ENCODE assay signal across 9 cellular contexts in genomic region chr19:40445006-40445312, GRCh38. TPM values are rescaled to one million over a fixed set of nuclear protein-coding genes. Genes with fewer than 3 reads are reported as not detected.
A peak's percentile ranks its signal among the peaks of the same experiment; 100 is the strongest.
DNase-seq lines count a peak whose midpoint lies in the region; ATAC-seq, FAIRE-seq and TF ChIP-seq lines count a peak whose summit lies in the region.
"Had no signal": no experiment of that assay in that cellular context is flagged by ENCODE, and none has a peak within 500 bp of the region (broad histone marks: within the 10 kb centered on the region; RNA-seq: fewer than 3 reads in every experiment).

No MANE protein-coding gene starts in this region.

- TF ChIP-seq CTCF in A549 (IDR thresholded peaks at IDR 0.05): no peak
- no peak for TF ChIP-seq CTCF in cardiac fibroblast (IDR thresholded peaks at IDR 0.05; ENCODE audit: low read depth, low read length)

- H3K4me1 ChIP-seq in A549 (peaks cover 23% of the 10 kb centered on the region), HUES6 (ENCODE audit: control insufficient read depth, insufficient read depth, low read length) (peaks cover 20% of the 10 kb centered on the region), mucosa of rectum (ENCODE audit: control insufficient read depth in 2 of 2, insufficient read depth in 2 of 2, low read length in 2 of 2) (peaks cover 10 to 22% of the 10 kb centered on the region in 2 donors)

- peak overlapping the region; percentile 41 for H3K9ac ChIP-seq in HUES6 (ENCODE audit: low read length)
- peak overlapping the region; percentile 78 to 98 for H3K9ac ChIP-seq in mucosa of rectum (ENCODE audit: low read depth in 1 of 2, low read length in 2 of 2)

- ATAC-seq in A549 (no peak), GM19395 (IDR thresholded peaks at IDR 0.05; ENCODE audit: unreplicated experiment) (no peak), GM19351 (IDR thresholded peaks at IDR 0.05; ENCODE audit: unreplicated experiment) (no peak), GM21717 (IDR thresholded peaks at IDR 0.05; ENCODE audit: unreplicated experiment) (no peak)

- CTCF ChIA-PET in A549 (lab: Yijun Ruan, JAX): interaction anchor here (0.9 to 46.6 kb wide), 9 partner anchors 9 to 85 kb away, joined by 3 to 950 read pairs (median 5); partner anchors contain the start of genes BLVRB, PRX, SERTAD1 and SPTBN4

- peaks cover 27% of the 10 kb centered on the region for H3K36me3 ChIP-seq in HUES6 (ENCODE audit: control insufficient read depth, insufficient read depth, low read length)
- peaks cover 26 to 29% of the 10 kb centered on the region in 2 donors for H3K36me3 ChIP-seq in mucosa of rectum (ENCODE audit: control insufficient read depth in 2 of 2, insufficient read depth in 2 of 2, low read length in 2 of 2)

- WGBS in A549 (ENCODE audit: missing lambda C conversion rate): 40% methylated on average over 9 of the region's 9 CpGs

- no peak for TF ChIP-seq RAD21 in A549 (conservative IDR thresholded peaks at IDR 0.05 in 1 of 2, IDR thresholded peaks at IDR 0.05 in 1 of 2)

- H3K9me3 ChIP-seq in A549: no peaks in the 10 kb centered on the region
- no peaks in the 10 kb centered on the region for H3K9me3 ChIP-seq in HUES6 (ENCODE audit: control insufficient read depth, insufficient read depth, low read depth, low read length)
- no peaks in the 10 kb centered on the region for H3K9me3 ChIP-seq in mucosa of rectum (ENCODE audit: control insufficient read depth in 2 of 2, low read length in 2 of 2)

- no peak for DNase-seq in A549 (ENCODE audit: low read depth in 1 of 2, low spot score in 1 of 2)
- no peak for DNase-seq in cardiac fibroblast (ENCODE audit: low read depth in 2 of 2)
- DNase-seq in effector CD4-positive, alpha-beta T cell: no peak

- peak overlapping the region; percentile 88 to 97 for H3K27ac ChIP-seq in A549
- H3K27ac ChIP-seq in HUES6 (ENCODE audit: low read depth, low read length): peak overlapping the region; percentile 15; the same call in 1 of the 2 replicates
- peak overlapping the region; percentile 97 to 99 for H3K27ac ChIP-seq in mucosa of rectum (ENCODE audit: low read depth in 2 of 2, low read length in 2 of 2)

- TF ChIP-seq EP300 in A549 (IDR thresholded peaks at IDR 0.05): no peak

- H3K4me3 ChIP-seq in A549: peak overlapping the region; percentile 80
- peak overlapping the region; percentile 97 for H3K4me3 ChIP-seq in HUES6 (ENCODE audit: low read depth, low read length)
- H3K4me3 ChIP-seq in cardiac fibroblast (replicated peaks in 1 of 2; ENCODE audit: low read depth in 2 of 2, low read length in 2 of 2): peak overlapping the region; percentile 68 to 97
- H3K4me3 ChIP-seq in mucosa of rectum (ENCODE audit: low read length in 2 of 2): peak overlapping the region; percentile 81 to 92

- POLR2A ChIA-PET in A549 (lab: Yijun Ruan, JAX): interaction anchor here (0.6 to 8.8 kb wide), 10 partner anchors 9 to 1309 kb away, joined by 3 to 208 read pairs (median 3); partner anchors contain the start of genes BLVRB and SERTAD1

- FAIRE-seq in A549 (lab: Jason Lieb, UNC): no peak
- FAIRE-seq: islet of Langerhans had no signal

- peak overlapping the region; percentile 95 for H3K4me2 ChIP-seq in A549

- H3K27me3 ChIP-seq in HUES6 (ENCODE audit: control insufficient read depth, insufficient read depth, low read length) (no peaks in the 10 kb centered on the region), mucosa of rectum (ENCODE audit: control insufficient read depth in 2 of 2, insufficient read depth in 2 of 2, low read length in 2 of 2) (no peaks in the 10 kb centered on the region)

- no peak for TF ChIP-seq POLR2A in A549 (IDR thresholded peaks at IDR 0.05; ENCODE audit: low read length)

TF ChIP-seq in A549, 52 proteins besides CTCF, POLR2A, EP300 and RAD21:
- TF ChIP-seq KDM5A (IDR thresholded peaks at IDR 0.05): 0 out of 2 replicates have a peak, but pooled peaks have one; percentile 21
- TF ChIP-seq FOSL2 (IDR thresholded peaks at IDR 0.05): no peak
- TF ChIP-seq FOSL2 (CRISPR knock-in tag; IDR thresholded peaks at IDR 0.05): peak; percentile 1; the same call in 1 of the 2 replicates
- no peak for TF ChIP-seq ZSCAN20 (CRISPR knock-in tag; IDR thresholded peaks at IDR 0.05)
- TF ChIP-seq HMGXB4 (CRISPR knock-in tag; IDR thresholded peaks at IDR 0.05; ENCODE audit: borderline replicate concordance): 0 out of 2 replicates have a peak, but pooled peaks have one; percentile 13
- no peak for TF ChIP-seq MAFK (IDR thresholded peaks at IDR 0.05; ENCODE audit: partially characterized antibody)
- no peak for TF ChIP-seq HDAC2 (IDR thresholded peaks at IDR 0.05)

RNA-seq across cellular contexts. Expression of gene SERTAD3, which starts 0.8 kb away (rescaled TPM):
- polyA plus RNA-seq in A549 (2011; rRNA removed): 40.2 and 41.7 TPM in 2 replicates
- 24.7 and 32.8 TPM in 2 replicates for polyA plus RNA-seq in A549 (2012; cell fraction: cytosol; rRNA removed)
- polyA plus RNA-seq in A549 (2012; cell fraction: nucleus; rRNA removed): 26.5 and 34.1 TPM in 2 replicates
- polyA plus RNA-seq in A549 (2017; fragmentation: RNase III; extraction: RNeasy Plus Mini Kit Qiagen cat#74134 plus additional on column Dnase treatment): 35.5 to 41.2 TPM (median 39.7 TPM) in 3 replicates
- 63.1 and 71.7 TPM in 2 replicates for polyA minus RNA-seq in A549 (2011; rRNA and poly(A)+ RNA removed)

RNA-seq across cellular contexts. Expression of gene SERTAD1, which starts 19.2 kb away (rescaled TPM):
- 10.0 and 10.7 TPM in 2 replicates for polyA plus RNA-seq in A549 (2011; rRNA removed)
- 30.9 and 31.2 TPM in 2 replicates for polyA plus RNA-seq in A549 (2012; cell fraction: cytosol; rRNA removed)
- 21.4 and 24.8 TPM in 2 replicates for polyA plus RNA-seq in A549 (2012; cell fraction: nucleus; rRNA removed)
- polyA plus RNA-seq in A549 (2017; fragmentation: RNase III; extraction: RNeasy Plus Mini Kit Qiagen cat#74134 plus additional on column Dnase treatment): 12.5 to 14.9 TPM (median 13.6 TPM) in 3 replicates
- polyA minus RNA-seq in A549 (2011; rRNA and poly(A)+ RNA removed): 4.6 and 4.7 TPM in 2 replicates

RNA-seq across cellular contexts. Expression of gene BLVRB, which starts 20.6 kb away (rescaled TPM):
- polyA plus RNA-seq in A549 (2011; rRNA removed) (202 and 241 TPM in 2 replicates), A549 (2017; fragmentation: RNase III; extraction: RNeasy Plus Mini Kit Qiagen cat#74134 plus additional on column Dnase treatment) (280 to 298 TPM (median 296 TPM) in 3 replicates)
- 713 and 819 TPM in 2 replicates for polyA plus RNA-seq in A549 (2012; cell fraction: cytosol; rRNA removed)
- polyA plus RNA-seq in A549 (2012; cell fraction: nucleus; rRNA removed): 565 and 810 TPM in 2 replicates
- polyA minus RNA-seq in A549 (2011; rRNA and poly(A)+ RNA removed): 192 and 225 TPM in 2 replicates

RNA-seq across cellular contexts. Expression of gene SPTBN4, which starts 21.8 kb away (rescaled TPM):
- 1.4 and 2.2 TPM in 2 replicates for polyA plus RNA-seq in A549 (2011; rRNA removed)
- polyA plus RNA-seq in A549 (2012; cell fraction: cytosol; rRNA removed): 2.0 TPM in 2 replicates
- 3.9 and 4.2 TPM in 2 replicates for polyA plus RNA-seq in A549 (2012; cell fraction: nucleus; rRNA removed)
- polyA plus RNA-seq in A549 (2017; fragmentation: RNase III; extraction: RNeasy Plus Mini Kit Qiagen cat#74134 plus additional on column Dnase treatment): 1.2 to 2.0 TPM (median 1.4 TPM) in 3 replicates
- polyA minus RNA-seq in A549 (2011; rRNA and poly(A)+ RNA removed): 1.1 and 1.2 TPM in 2 replicates

RNA-seq across cellular contexts. Expression of gene PRX, which starts 31.8 kb away (rescaled TPM):
- 1.5 and 1.6 TPM in 2 replicates for polyA plus RNA-seq in A549 (2011; rRNA removed)
- polyA plus RNA-seq in A549 (2012; cell fraction: cytosol; rRNA removed): 0.91 and 1.1 TPM in 2 replicates
- 1.7 and 1.8 TPM in 2 replicates for polyA plus RNA-seq in A549 (2012; cell fraction: nucleus; rRNA removed)
- polyA plus RNA-seq in A549 (2017; fragmentation: RNase III; extraction: RNeasy Plus Mini Kit Qiagen cat#74134 plus additional on column Dnase treatment): 1.3 to 1.8 TPM (median 1.8 TPM) in 3 replicates
- 0.87 and 1.1 TPM in 2 replicates for polyA minus RNA-seq in A549 (2011; rRNA and poly(A)+ RNA removed)

Comparison
In these comparisons a context has a peak if more than half of its experiments do, and no peak if none do; other contexts are left out.
1. H3K27ac ChIP-seq: peak in every context shown above with its lines; median percentile 98 in mucosa of rectum; 92 in A549; 15 in HUES6.